1 cellular context compared by ENCODE assay signal in the genomic region with DNA sequence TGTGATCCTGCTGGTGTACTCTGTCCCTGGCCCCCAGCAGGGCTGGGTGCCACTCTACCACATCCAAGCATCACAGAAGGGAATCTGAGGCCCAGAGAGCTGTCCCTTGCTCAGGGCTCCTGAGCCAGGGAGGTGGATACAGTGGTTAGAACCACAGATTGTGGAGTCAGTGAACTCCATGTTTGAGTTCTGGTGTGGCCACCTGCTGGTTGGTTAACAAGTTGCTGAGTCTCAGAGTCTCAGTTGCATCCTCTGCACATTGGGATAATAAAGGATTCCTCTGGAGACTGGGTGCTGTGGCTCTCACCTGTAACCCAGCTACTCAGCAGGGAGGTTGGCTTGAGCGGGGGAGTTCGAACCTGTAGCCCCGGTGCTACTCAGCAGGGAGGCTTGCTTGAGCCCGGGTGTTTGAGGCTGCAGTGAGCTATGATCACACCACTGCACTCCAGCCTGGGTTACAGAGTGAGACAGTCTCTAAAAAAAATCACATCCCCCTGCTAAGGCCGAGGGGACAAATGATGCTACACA.
TF ChIP-seq lines count a peak whose summit lies in the region.

No MANE protein-coding gene starts in this region.

TF ChIP-seq in SK-N-SH treated with all-trans-retinoic acid at 6 μM for 48 hours, 23 proteins besides CTCF, POLR2A, EP300 and RAD21 (continued from another document):
- no peak for TF ChIP-seq TSHZ2 (CRISPR knock-in tag; IDR thresholded peaks at IDR 0.05)
